In genomic region chr13:95604534-95604915, GRCh38 we compare ENCODE assay signal across 1 cellular context.
TF ChIP-seq lines count a peak whose summit lies in the region.

No MANE protein-coding gene starts in this region.

TF ChIP-seq in HCT116, 20 proteins besides CTCF, POLR2A, EP300 and RAD21 (continued from another document):
- TF ChIP-seq ZNF274 (IDR thresholded peaks at IDR 0.05; ENCODE audit: low read depth, low read length): no peak
TF ChIP-seq in HCT116: peak in this region for 0.
